1 cellular context compared by ENCODE assay signal in genomic region chr17:18318122-18318521, GRCh38.
TF ChIP-seq lines count a peak whose summit lies in the region.

No MANE protein-coding gene starts in this region.

TF ChIP-seq in WTC11, 78 proteins besides CTCF, POLR2A, EP300 and RAD21 (continued from another document):
- no peak for TF ChIP-seq ZNF425 (CRISPR knock-in tag; conservative IDR thresholded peaks at IDR 0.05)
- no peak for TF ChIP-seq TEAD4 (CRISPR knock-in tag; IDR thresholded peaks at IDR 0.05)
- TF ChIP-seq SOX15 (CRISPR knock-in tag; IDR thresholded peaks at IDR 0.05) = no peak
- TF ChIP-seq ZNF121 (CRISPR knock-in tag; IDR thresholded peaks at IDR 0.05) = no peak
TF ChIP-seq in WTC11: peak in this region for 0.
